ENCODE assay signal across 26 cellular contexts in genomic region chr16:11333696-11334095, GRCh38. TPM values are rescaled to one million over a fixed set of nuclear protein-coding genes. Genes with fewer than 3 reads are reported as not detected.
A peak's percentile ranks its signal among the peaks of the same experiment; 100 is the strongest.
DNase-seq lines count a peak whose midpoint lies in the region; ATAC-seq and TF ChIP-seq lines count a peak whose summit lies in the region.
"Had no signal": no experiment of that assay in that cellular context is flagged by ENCODE, and none has a peak within 500 bp of the region (broad histone marks: within the 10 kb centered on the region; RNA-seq: fewer than 3 reads in every experiment).

No MANE protein-coding gene starts in this region.

- ATAC-seq in GM19395 (IDR thresholded peaks at IDR 0.05; ENCODE audit: unreplicated experiment) = no peak
- ATAC-seq: gastroesophageal sphincter, left lobe of liver, mucosa of descending colon had no signal

- no peak overlapping the region for H4K8ac ChIP-seq in trophoblast cell (ENCODE audit: low read depth, low read length)

- H3K27ac ChIP-seq in RWPE1 (no peak overlapping the region), trophoblast cell (ENCODE audit: low read depth, low read length) (peak overlapping the region; percentile 56), SJCRH30 (no peak overlapping the region), colonic mucosa (no peak overlapping the region)
- H3K27ac ChIP-seq: gastroesophageal sphincter, right atrium auricular region, thoracic aorta had no signal

- H3K27me3 ChIP-seq in trophoblast cell (ENCODE audit: insufficient read depth, low read length) (no peaks in the 10 kb centered on the region), SJCRH30 (no peaks in the 10 kb centered on the region), colonic mucosa (no peaks in the 10 kb centered on the region)
- H3K27me3 ChIP-seq: gastroesophageal sphincter, right atrium auricular region had no signal

- peak overlapping the region; percentile 12 for H3K14ac ChIP-seq in trophoblast cell (ENCODE audit: low read length)

- no peak overlapping the region for H3K4me2 ChIP-seq in trophoblast cell (ENCODE audit: low read length)

- intact Hi-C loops in colonic mucosa (cut with DNase I) = no loop called here

- no peak overlapping the region for H2AFZ ChIP-seq in trophoblast cell (ENCODE audit: insufficient read depth, low read length, poor library complexity)

- H2BK12ac ChIP-seq in trophoblast cell (ENCODE audit: low read length) = no peak overlapping the region

- no peak overlapping the region for H2AK5ac ChIP-seq in trophoblast cell (ENCODE audit: low read length)

- H4K12ac ChIP-seq in trophoblast cell (ENCODE audit: low read depth, low read length) = no peak overlapping the region

- H3K18ac ChIP-seq in trophoblast cell (ENCODE audit: low read length) = no peak overlapping the region

- H3K9ac ChIP-seq in trophoblast cell (ENCODE audit: low read length) (no peak overlapping the region), colonic mucosa (ENCODE audit: low read depth in 2 of 2, low read length in 2 of 2) (no peak overlapping the region)

- peak overlapping the region; percentile 64 for H4K91ac ChIP-seq in trophoblast cell (ENCODE audit: low read depth, low read length)

- peaks cover 11 to 16% of the 10 kb centered on the region in 2 experiments for H3K4me1 ChIP-seq in trophoblast cell (ENCODE audit: control insufficient read depth in 1 of 2, insufficient read depth in 2 of 2, low read length in 2 of 2)
- H3K4me1 ChIP-seq in SJCRH30 = peaks cover 12% of the 10 kb centered on the region
- H3K4me1 ChIP-seq in colonic mucosa = peaks cover 2% of the 10 kb centered on the region

- H3K23ac ChIP-seq in trophoblast cell (ENCODE audit: low read length) = no peak overlapping the region

- CTCF ChIA-PET in RWPE1 (lab: Yijun Ruan, JAX) = interaction anchor here (0.5 kb wide), 1 partner anchor 380 kb away, joined by 3 read pairs; no protein-coding TSS in a partner anchor

- POLR2A ChIA-PET in RWPE1 (lab: Yijun Ruan, JAX; ENCODE audit: low non-redundant PET) = no interaction called here

- no peak overlapping the region for H3K4ac ChIP-seq in trophoblast cell (ENCODE audit: low read depth, low read length)

- TF ChIP-seq CTCF in RWPE1 (conservative IDR thresholded peaks at IDR 0.05; ENCODE audit: low read depth) = no peak
- no peak for TF ChIP-seq CTCF in foreskin fibroblast (IDR thresholded peaks at IDR 0.05; ENCODE audit: low read depth, low read length)
- TF ChIP-seq CTCF in colonic mucosa (IDR thresholded peaks at IDR 0.05) = no peak

- H3K36me3 ChIP-seq in trophoblast cell (ENCODE audit: control insufficient read depth in 1 of 2, insufficient read depth in 2 of 2, low read length in 2 of 2) (no peaks in the 10 kb centered on the region), SJCRH30 (no peaks in the 10 kb centered on the region), colonic mucosa (no peaks in the 10 kb centered on the region)
- H3K36me3 ChIP-seq: gastroesophageal sphincter, right atrium auricular region, thoracic aorta had no signal

- H3K79me2 ChIP-seq in trophoblast cell (ENCODE audit: control insufficient read depth, insufficient read depth, low read length, poor library complexity) = peaks cover 2% of the 10 kb centered on the region

- H3K79me1 ChIP-seq in trophoblast cell (ENCODE audit: low read length) = peaks cover 8% of the 10 kb centered on the region

- H2BK120ac ChIP-seq in trophoblast cell (ENCODE audit: insufficient read depth, low read length, poor library complexity) = peak overlapping the region; percentile 2

- H3K9me3 ChIP-seq in trophoblast cell (ENCODE audit: insufficient read depth, low read depth, low read length) (peaks cover 2% of the 10 kb centered on the region), SJCRH30 (replicated peaks) (no peaks in the 10 kb centered on the region), colonic mucosa (no peaks in the 10 kb centered on the region)
- H3K9me3 ChIP-seq: Caco-2, gastroesophageal sphincter, mucosa of descending colon, right atrium auricular region, thoracic aorta had no signal

- H2BK5ac ChIP-seq in trophoblast cell (ENCODE audit: low read depth, low read length, poor library complexity) = peak overlapping the region; percentile 9

- no CpG with 5 or more reads among the region's 8 CpGs for WGBS in trophoblast cell (ENCODE audit: extremely low coverage, insufficient coverage, insufficient read length)

- H3K4me3 ChIP-seq in foreskin fibroblast (ENCODE audit: low read depth in 1 of 2, low read length in 2 of 2) (no peak overlapping the region), trophoblast cell (ENCODE audit: low read depth, low read length) (no peak overlapping the region), SJCRH30 (no peak overlapping the region), colonic mucosa (no peak overlapping the region)
- H3K4me3 ChIP-seq: gastroesophageal sphincter, mucosa of descending colon, right atrium auricular region, thoracic aorta had no signal

- DNase-seq in ELR (ENCODE audit: low read depth) (peak; percentile 52), RWPE1 (ENCODE audit: low spot score) (peak; percentile 34), foreskin fibroblast (peak; percentile 50 to 62), trophoblast cell (peak; percentile 63 to 77), SJCRH30 (no peak), colonic mucosa (no peak)
- DNase-seq: activated CD4-positive, CD25-positive, alpha-beta regulatory T cell; activated CD8-positive, alpha-beta memory T cell treated with anti-CD3 and anti-CD28 coated beads for 24 hours; activated naive CD8-positive, alpha-beta T cell treated with anti-CD3 and anti-CD28 coated beads for 36 hours; Caco-2; dermis blood vessel endothelial cell; Karpas-422; mucosa of descending colon; NCI-H1092; NCI-H2029 treated with DMSO at 0.1 percent for 48 hours; nucleus accumbens; Right ventricle myocardium superior; stimulated activated CD4-positive, alpha-beta T cell treated with anti-CD3 and anti-CD28 coated beads, Interleukin-15, amount 100 ng/mL, for 24 hours had no signal

RNA-seq across cellular contexts. Expression of gene RMI2, which starts 11.6 kb away (rescaled TPM):
- polyA plus RNA-seq in trophoblast cell (2013) = 22.5 and 22.8 TPM in 2 replicates
- total RNA-seq in SJCRH30 (2014; rRNA removed; shearing (Covaris generic)) = 28.2 and 33.0 TPM in 2 replicates
- total RNA-seq in colonic mucosa = 10 to 100 TPM; 12.0 to 46.3 TPM

RNA-seq across cellular contexts. Expression of gene PRM1, which starts 52.6 kb away (rescaled TPM):
- not detected in 2 replicates for polyA plus RNA-seq in trophoblast cell (2013)
- not detected in 2 replicates for total RNA-seq in SJCRH30 (2014; rRNA removed; shearing (Covaris generic))
- not detected for total RNA-seq in colonic mucosa
- total RNA-seq: activated naive CD8-positive, alpha-beta T cell treated with anti-CD3 and anti-CD28 coated beads for 36 hours; Caco-2; dermis blood vessel endothelial cell; endothelial cell of umbilical vein; gastroesophageal sphincter; left lobe of liver; mucosa of descending colon; NCI-H460; right atrium auricular region; Right ventricle myocardium superior; T-helper 1 cell treated with Interleukin-12 subunit alpha and Interleukin-12 subunit beta and Interleukin-4 antibody, amounts not matched to agents 30 ng/mL and 1 ng/mL, for 36 hours; thoracic aorta had no signal
- polyA plus RNA-seq: endothelial cell of umbilical vein had no signal

RNA-seq across cellular contexts. Expression of gene PRM2, which starts 57.4 kb away (rescaled TPM):
- polyA plus RNA-seq in trophoblast cell (2013) = not detected in 2 replicates
- total RNA-seq in SJCRH30 (2014; rRNA removed; shearing (Covaris generic)) = not detected in 2 replicates
- total RNA-seq in colonic mucosa = not detected
- total RNA-seq: activated naive CD8-positive, alpha-beta T cell treated with anti-CD3 and anti-CD28 coated beads for 36 hours; Caco-2; dermis blood vessel endothelial cell; endothelial cell of umbilical vein; gastroesophageal sphincter; left lobe of liver; mucosa of descending colon; NCI-H460; right atrium auricular region; Right ventricle myocardium superior; T-helper 1 cell treated with Interleukin-12 subunit alpha and Interleukin-12 subunit beta and Interleukin-4 antibody, amounts not matched to agents 30 ng/mL and 1 ng/mL, for 36 hours; thoracic aorta had no signal
- polyA plus RNA-seq: endothelial cell of umbilical vein had no signal

Comparison
In these comparisons a context has a peak if more than half of its experiments do, and no peak if none do; other contexts are left out.
1. DNase-seq: peak in ELR (single experiment), RWPE1 (single experiment), foreskin fibroblast (2 of 2) and trophoblast cell (2 of 2); none in SJCRH30 (0 of 2) and colonic mucosa (single experiment).